Comparison of ENCODE assay signal across 23 cellular contexts in genomic region chr5:136094913-136095641, GRCh38. TPM values are rescaled to one million over a fixed set of nuclear protein-coding genes. Genes with fewer than 3 reads are reported as not detected.
DNase-seq lines count a peak whose midpoint lies in the region; ATAC-seq, FAIRE-seq and TF ChIP-seq lines count a peak whose summit lies in the region.
"Had no signal": no experiment of that assay in that cellular context is flagged by ENCODE, and none has a peak within 500 bp of the region (broad histone marks: within the 10 kb centered on the region; RNA-seq: fewer than 3 reads in every experiment).

No MANE protein-coding gene starts in this region.

- H3K27ac ChIP-seq in HEK293 (ENCODE audit: extremely low read depth, low read depth, low read length) (no peak overlapping the region), small intestine (ENCODE audit: low read depth in 1 of 2, low read length in 1 of 2) (peak overlapping the region; percentile 17 to 59), RWPE1 (no peak overlapping the region)
- H3K27ac ChIP-seq: cardiac muscle cell, upper lobe of right lung, VCaP had no signal

- intact Hi-C loops in activated CD4-positive, alpha-beta T cell treated with anti-CD3 and anti-CD28 coated beads for 36 hours (cut with DNase I, micrococcal nuclease): no loop called here

- H3K36me3 ChIP-seq in HEK293 (ENCODE audit: control insufficient read depth in 2 of 2, insufficient read depth in 1 of 2, low read length in 2 of 2) (no peaks in the 10 kb centered on the region), small intestine (ENCODE audit: control insufficient read depth in 2 of 2, insufficient read depth in 2 of 2, low read length in 2 of 2) (no peaks in the 10 kb centered on the region)
- H3K36me3 ChIP-seq: cardiac muscle cell, upper lobe of right lung had no signal

- peak; percentile 28 for ATAC-seq in esophagus mucosa
- ATAC-seq in activated CD4-positive, alpha-beta T cell treated with anti-CD3 and anti-CD28 coated beads for 36 hours: no peak
- no peak for ATAC-seq in GM18861 (IDR thresholded peaks at IDR 0.05; ENCODE audit: unreplicated experiment)
- ATAC-seq: upper lobe of right lung had no signal

- no peaks in the 10 kb centered on the region for H3K4me1 Mint-ChIP-seq in activated CD4-positive, alpha-beta T cell treated with anti-CD3 and anti-CD28 coated beads for 36 hours
- H3K4me1 Mint-ChIP-seq: CD4-positive, CD25-positive, alpha-beta regulatory T cell had no signal

- FAIRE-seq in small intestine (lab: Jason Lieb, UNC): no peak
- FAIRE-seq: endometrium, HTR-8/SVneo, RCC 7860 had no signal

- no peak overlapping the region for H3K27ac Mint-ChIP-seq in activated CD4-positive, alpha-beta T cell treated with anti-CD3 and anti-CD28 coated beads for 36 hours
- H3K27ac Mint-ChIP-seq: CD4-positive, CD25-positive, alpha-beta regulatory T cell; dendritic cell treated with granulocyte-macrophage colony-stimulating factor and Interleukin-4, amounts not matched to agents 40 ng/mL and 50 ng/mL, for 4 days; progenitor cell of endocrine pancreas had no signal

- peaks cover 10% of the 10 kb centered on the region for H3K4me1 ChIP-seq in HEK293 (ENCODE audit: control insufficient read depth, insufficient read depth, low read length)
- H3K4me1 ChIP-seq in small intestine (ENCODE audit: control insufficient read depth in 2 of 2, insufficient read depth in 1 of 2, low read depth in 1 of 2, low read length in 1 of 2): peaks cover 1 to 4% of the 10 kb centered on the region in 2 donors

- no peaks in the 10 kb centered on the region for H3K9me3 Mint-ChIP-seq in activated CD4-positive, alpha-beta T cell treated with anti-CD3 and anti-CD28 coated beads for 36 hours (ENCODE audit: low read depth)
- H3K9me3 Mint-ChIP-seq: CD4-positive, CD25-positive, alpha-beta regulatory T cell; dendritic cell treated with granulocyte-macrophage colony-stimulating factor and Interleukin-4, amounts not matched to agents 40 ng/mL and 50 ng/mL, for 4 days had no signal

- WGBS in small intestine, 3 donors: 21 to 59% (median 37%) methylated on average over 8 of the region's 8 CpGs

- peaks cover 22% of the 10 kb centered on the region for H3K27me3 Mint-ChIP-seq in activated CD4-positive, alpha-beta T cell treated with anti-CD3 and anti-CD28 coated beads for 36 hours

- no peaks in the 10 kb centered on the region for H3K36me3 Mint-ChIP-seq in activated CD4-positive, alpha-beta T cell treated with anti-CD3 and anti-CD28 coated beads for 36 hours (ENCODE audit: low read depth)
- H3K36me3 Mint-ChIP-seq: CD4-positive, CD25-positive, alpha-beta regulatory T cell had no signal

- H3K9me3 ChIP-seq in HEK293 (ENCODE audit: control insufficient read depth, insufficient read depth, low read depth, low read length) (no peaks in the 10 kb centered on the region), small intestine (ENCODE audit: control insufficient read depth, low read depth) (no peaks in the 10 kb centered on the region)
- H3K9me3 ChIP-seq: upper lobe of right lung had no signal

- no peak overlapping the region for H3K4me3 ChIP-seq in HEK293 (ENCODE audit: low read depth, low read length)
- H3K4me3 ChIP-seq in small intestine (ENCODE audit: low read depth in 1 of 2, low read length in 2 of 2): no peak overlapping the region
- H3K4me3 ChIP-seq: cardiac muscle cell, upper lobe of right lung had no signal

- DNase-seq in NCI-H510A (lab: John Stamatoyannopoulos, UW) (peak; percentile 50), small intestine (peak; percentile 47), RWPE1 (ENCODE audit: low spot score) (no peak)
- DNase-seq in activated CD4-positive, alpha-beta T cell treated with anti-CD3 and anti-CD28 coated beads for 36 hours: no peak
- no peak for DNase-seq in activated CD4-positive, CD25-positive, alpha-beta regulatory T cell (lab: John Stamatoyannopoulos, UW)
- DNase-seq: activated naive CD4-positive, alpha-beta T cell treated with anti-CD3 and anti-CD28 coated beads, Interleukin-2, amount 50 U/mL, for 16 hours; amygdala; CD4-positive, CD25-positive, alpha-beta regulatory T cell; GDM1; NCI-H1694; NCI-H446; T-helper 2 cell; upper lobe of right lung had no signal

- TF ChIP-seq CTCF in HEK293 (tag by site-specific recombination; IDR thresholded peaks at IDR 0.05): no peak
- no peak for TF ChIP-seq CTCF in RWPE1 (conservative IDR thresholded peaks at IDR 0.05; ENCODE audit: low read depth)

- POLR2A ChIA-PET in HEK293 (lab: Yijun Ruan, JAX): no interaction called here
- POLR2A ChIA-PET in RWPE1 (lab: Yijun Ruan, JAX; ENCODE audit: low non-redundant PET): no interaction called here
- POLR2A ChIA-PET in activated CD4-positive, alpha-beta T cell treated with anti-CD3 and anti-CD28 coated beads for 36 hours (lab: Charles Lee): no interaction called here

- CTCF ChIA-PET in HEK293 (lab: Yijun Ruan, JAX): interaction anchor here (0.6 to 2.8 kb wide), 3 partner anchors 12 to 29 kb away, joined by 3 to 9 read pairs (median 7); no protein-coding TSS in a partner anchor
- CTCF ChIA-PET in RWPE1 (lab: Yijun Ruan, JAX): interaction anchor here (0.6 to 2.4 kb wide), 3 partner anchors 12 to 1634 kb away, joined by 4 to 8 read pairs (median 4); no protein-coding TSS in a partner anchor
- CTCF ChIA-PET in activated CD4-positive, alpha-beta T cell treated with anti-CD3 and anti-CD28 coated beads for 36 hours (lab: Charles Lee): no interaction called here

- no peaks in the 10 kb centered on the region for H3K27me3 ChIP-seq in small intestine (ENCODE audit: control insufficient read depth in 2 of 2, insufficient read depth in 2 of 2, low read length in 2 of 2)
- H3K27me3 ChIP-seq: upper lobe of right lung had no signal

- H3K4me3 Mint-ChIP-seq in activated CD4-positive, alpha-beta T cell treated with anti-CD3 and anti-CD28 coated beads for 36 hours: no peak overlapping the region
- H3K4me3 Mint-ChIP-seq: CD4-positive, CD25-positive, alpha-beta regulatory T cell; dendritic cell treated with granulocyte-macrophage colony-stimulating factor and Interleukin-4, amounts not matched to agents 40 ng/mL and 50 ng/mL, for 4 days had no signal

TF ChIP-seq in HEK293, 187 proteins besides CTCF, POLR2A, EP300 and RAD21:
- TF ChIP-seq IKZF3 (tag by site-specific recombination; IDR thresholded peaks at IDR 0.05) (no peak), PRDM10 (tag by site-specific recombination; IDR thresholded peaks at IDR 0.05) (peak; percentile 77)

RNA-seq across cellular contexts. Expression of gene SMAD5, which starts 37.6 kb away (rescaled TPM):
- total RNA-seq in esophagus mucosa: 46.8 TPM
- polyA plus RNA-seq in small intestine: 10 to 100 TPM in 1 of 3 donors, 1 to 10 TPM in 2; 3.4 to 10.8 (median 7.3) TPM
- total RNA-seq in activated CD4-positive, alpha-beta T cell treated with anti-CD3 and anti-CD28 coated beads for 36 hours: 1 to 10 TPM; 5.4 to 7.7 TPM

Comparison
In these comparisons a context has a peak if more than half of its experiments do, and no peak if none do; other contexts are left out.
1. H3K27ac ChIP-seq: peak in small intestine (2 of 2); none in HEK293 (single experiment) and RWPE1 (single experiment).
2. DNase-seq: peak in NCI-H510A (single experiment) and small intestine (single experiment); none in RWPE1 (single experiment), activated CD4-positive, alpha-beta T cell treated with anti-CD3 and anti-CD28 coated beads for 36 hours (single experiment) and activated CD4-positive, CD25-positive, alpha-beta regulatory T cell (0 of 4).